33 cellular contexts compared by ENCODE assay signal in the genomic region with DNA sequence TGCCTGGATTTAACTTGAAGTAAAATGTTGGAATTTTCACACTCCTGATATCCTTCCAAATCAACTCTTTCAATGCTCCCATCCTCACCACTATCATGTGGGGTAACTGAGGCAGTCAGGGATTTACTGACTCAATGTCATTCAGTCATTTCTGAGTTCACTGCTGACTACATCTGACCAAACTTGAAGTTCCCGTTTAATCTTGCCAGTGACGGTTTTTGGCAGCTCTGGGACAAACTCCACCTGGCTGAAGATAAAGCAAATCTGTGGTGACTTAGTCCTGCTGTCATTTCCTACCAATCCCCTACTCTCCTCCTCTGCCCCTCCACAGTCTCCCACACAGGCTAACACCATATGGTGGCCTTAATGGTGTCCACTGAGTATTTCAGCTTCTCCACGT. TPM values are rescaled to one million over a fixed set of nuclear protein-coding genes. Genes with fewer than 3 reads are reported as not detected.
"Had no signal": no experiment of that assay in that cellular context is flagged by ENCODE, and none has a peak within 500 bp of the region (broad histone marks: within the 10 kb centered on the region; RNA-seq: fewer than 3 reads in every experiment).

No MANE protein-coding gene starts in this region.

- H3K4me3 ChIP-seq: cardiac muscle cell, colonic mucosa, esophagus muscularis mucosa, gastrocnemius medialis, heart right ventricle had no signal

- H3K27ac ChIP-seq: cardiac muscle cell, colonic mucosa, esophagus muscularis mucosa, foreskin keratinocyte, gastrocnemius medialis, heart right ventricle, WERI-Rb-1 had no signal

- FAIRE-seq: astrocyte, endometrium, endothelial cell of umbilical vein had no signal

- H3K9me3 ChIP-seq: colonic mucosa, gastrocnemius medialis had no signal

- H3K36me3 ChIP-seq: cardiac muscle cell, colonic mucosa, esophagus muscularis mucosa, gastrocnemius medialis, heart right ventricle, WERI-Rb-1 had no signal

- DNase-seq: activated B cell treated with CpG ODN at 0.5 μM for 24 hours; activated CD4-positive, alpha-beta T cell treated with anti-CD3 and anti-CD28 coated beads for 48 hours; activated CD4-positive, alpha-beta T cell treated with anti-CD3 and anti-CD28 coated beads, Interleukin-2, amount 50 U/mL, for 1 hour; activated CD4-positive, alpha-beta T cell treated with anti-CD3 and anti-CD28 coated beads, Interleukin-2, amount 50 U/mL, for 48 hours; activated CD8-positive, alpha-beta memory T cell treated with anti-CD3 and anti-CD28 coated beads for 24 hours; activated CD8-positive, alpha-beta T cell treated with anti-CD3 and anti-CD28 coated beads for 36 hours; activated effector memory CD4-positive, alpha-beta T cell treated with Interleukin-2 at 50 U/mL for 16 hours; activated gamma-delta T cell treated with Interleukin-2 at 50 U/mL for 16 hours; activated naive CD4-positive, alpha-beta T cell treated with anti-CD3 and anti-CD28 coated beads, Interleukin-2, amount 50 U/mL, for 16 hours; activated naive CD4-positive, alpha-beta T cell treated with Interleukin-2 at 50 U/mL for 16 hours; activated T-cell treated with anti-CD3 and anti-CD28 coated beads, Interleukin-2, amount 50 U/mL, for 4 hours; amniotic stem cell; anterior cingulate cortex; central memory CD4-positive, alpha-beta T cell; cerebellar nuclear complex; colonic mucosa; effector CD8-positive, alpha-beta T cell; foreskin keratinocyte; gastrocnemius medialis; heart right ventricle; SW 1271; T-cell; T1000; WERI-Rb-1 had no signal

- ATAC-seq: activated CD4-positive, CD25-positive, alpha-beta regulatory T cell treated with anti-CD3 and anti-CD28 coated beads, Interleukin-2, amount 50 U/mL, for 24 hours; activated CD8-positive, alpha-beta T cell treated with anti-CD3 and anti-CD28 coated beads for 36 hours; activated T-cell treated with anti-CD3 and anti-CD28 coated beads, Interleukin-2, amount 50 U/mL, for 4 hours; activated T-helper 17 cell treated with anti-CD3 and anti-CD28 coated beads, Interleukin-2, amount 50 U/mL, for 72 hours; gastrocnemius medialis; heart right ventricle; T-cell had no signal

- H3K27me3 ChIP-seq: cardiac muscle cell, colonic mucosa, esophagus muscularis mucosa, foreskin keratinocyte, gastrocnemius medialis, heart right ventricle had no signal

- H3K4me1 ChIP-seq: colonic mucosa, esophagus muscularis mucosa, foreskin keratinocyte, gastrocnemius medialis, heart right ventricle had no signal

RNA-seq across cellular contexts. Expression of a gene that starts 22.7 kb away (rescaled TPM):
- total RNA-seq: activated B cell treated with CpG ODN at 0.5 μM for 24 hours; activated CD8-positive, alpha-beta T cell treated with anti-CD3 and anti-CD28 coated beads for 36 hours; activated T-cell treated with anti-CD3 and anti-CD28 coated beads, Interleukin-2, amount 50 U/mL, for 4 hours; activated T-helper 17 cell treated with anti-CD3 and anti-CD28 coated beads, Interleukin-2, amount 50 U/mL, for 72 hours; astrocyte; cardiac muscle cell; colonic mucosa; dermis microvascular lymphatic vessel endothelial cell; endothelial cell of umbilical vein; epithelial cell of proximal tubule; esophagus muscularis mucosa; foreskin keratinocyte; gastrocnemius medialis; heart right ventricle; T-cell had no signal
- polyA plus RNA-seq: endothelial cell of umbilical vein, foreskin keratinocyte, heart right ventricle had no signal
